Comparison of ENCODE assay signal across 1 cellular context in genomic region chr10:17814981-17815380, GRCh38.
TF ChIP-seq lines count a peak whose summit lies in the region.

No MANE protein-coding gene starts in this region.

TF ChIP-seq in HepG2, 621 proteins besides CTCF, POLR2A, EP300 and RAD21 (continued from another document):
- TF ChIP-seq ZFP37 (CRISPR knock-in tag; IDR thresholded peaks at IDR 0.05; ENCODE audit: borderline replicate concordance) (no peak), ZNF512 (CRISPR knock-in tag; IDR thresholded peaks at IDR 0.05) (no peak)
TF ChIP-seq in HepG2: peak in this region for 0.
